Comparison of ENCODE assay signal across 21 cellular contexts in the genomic region with DNA sequence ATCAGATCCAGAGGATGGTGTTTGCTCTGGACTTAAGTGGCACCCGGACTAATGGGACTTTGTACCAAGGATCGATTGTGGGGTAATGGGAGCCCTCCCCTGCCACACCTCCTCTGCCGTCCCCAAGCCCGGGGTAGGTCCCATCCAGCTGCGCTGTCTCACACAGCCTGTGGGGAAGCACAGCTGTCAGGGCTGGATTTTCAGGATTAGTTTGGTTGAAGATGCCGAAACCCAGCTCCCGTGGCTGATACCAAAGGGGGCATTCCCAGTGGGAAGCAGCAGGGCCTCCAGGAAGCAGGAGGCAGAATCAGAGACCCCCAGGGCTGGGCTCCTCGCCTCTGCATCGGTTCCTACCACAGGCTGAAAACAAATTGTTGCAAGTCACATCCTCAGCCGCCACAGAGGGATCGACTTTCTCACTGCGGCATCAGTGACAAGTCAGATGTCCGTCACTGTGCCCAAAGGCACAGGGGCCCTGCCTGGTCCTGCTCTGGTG. TPM values are rescaled to one million over a fixed set of nuclear protein-coding genes. Genes with fewer than 3 reads are reported as not detected.
"Had no signal": no experiment of that assay in that cellular context is flagged by ENCODE, and none has a peak within 500 bp of the region (broad histone marks: within the 10 kb centered on the region; RNA-seq: fewer than 3 reads in every experiment).

No MANE protein-coding gene starts in this region.

- H3K4me1 ChIP-seq: tibial artery had no signal

- H3K27ac ChIP-seq: coronary artery, esophagus squamous epithelium, tibial artery had no signal

- H3K36me3 ChIP-seq: esophagus squamous epithelium, tibial artery had no signal

- H3K9me3 ChIP-seq: esophagus squamous epithelium, tibial artery had no signal

- H3K4me3 ChIP-seq: coronary artery, esophagus squamous epithelium, tibial artery had no signal

- ATAC-seq: activated CD8-positive, alpha-beta T cell treated with anti-CD3 and anti-CD28 coated beads for 36 hours had no signal

- FAIRE-seq: endothelial cell of umbilical vein had no signal

- DNase-seq: activated CD4-positive, alpha-beta T cell treated with anti-CD3 and anti-CD28 coated beads for 4 hours; activated CD8-positive, alpha-beta T cell treated with anti-CD3 and anti-CD28 coated beads for 36 hours; activated gamma-delta T cell treated with Interleukin-2 at 50 U/mL for 16 hours; activated T-cell treated with anti-CD3 and anti-CD28 coated beads, Interleukin-2, amount 50 U/mL, for 48 hours; amniotic stem cell; central memory CD4-positive, alpha-beta T cell; effector CD4-positive, alpha-beta T cell; esophagus squamous epithelium; foreskin fibroblast; glutamatergic neuron; kidney glomerular epithelial cell; stimulated activated CD4-positive, alpha-beta T cell treated with anti-CD3 and anti-CD28 coated beads, Interleukin-15, amount 100 ng/mL, for 24 hours; stimulated activated CD4-positive, alpha-beta T cell treated with anti-CD3 and anti-CD28 coated beads, Interleukin-4, amount 100 ng/mL, for 1 hour; stimulated activated naive CD4-positive, alpha-beta T cell; tibial artery had no signal

RNA-seq across cellular contexts. Expression of a gene that starts 59.7 kb away (rescaled TPM):
- total RNA-seq: esophagus squamous epithelium; lower leg skin; mesenteric fat pad; subcutaneous adipose tissue; T-helper 1 cell treated with Interleukin-12 subunit alpha and Interleukin-12 subunit beta and Interleukin-4 antibody, amounts not matched to agents 30 ng/mL and 1 ng/mL, for 36 hours had no signal
